Comparison of ENCODE assay signal across 11 cellular contexts in genomic region chr20:9241232-9241692, GRCh38.
A peak's percentile ranks its signal among the peaks of the same experiment; 100 is the strongest.
DNase-seq lines count a peak whose midpoint lies in the region; ATAC-seq, FAIRE-seq and TF ChIP-seq lines count a peak whose summit lies in the region.
"Had no signal": no experiment of that assay in that cellular context is flagged by ENCODE, and none has a peak within 500 bp of the region (broad histone marks: within the 10 kb centered on the region; RNA-seq: fewer than 3 reads in every experiment).

No MANE protein-coding gene starts in this region.

- intact Hi-C loops in naive thymus-derived CD4-positive, alpha-beta T cell (cut with micrococcal nuclease), result no loop called here

- H3K4me3 ChIP-seq in fibroblast of mammary gland (ENCODE audit: control insufficient read depth, low read depth, low read length), result no peak overlapping the region
- H3K4me3 ChIP-seq in small intestine (ENCODE audit: low read depth in 1 of 2, low read length in 2 of 2), result no peak overlapping the region
- no peak overlapping the region for H3K4me3 ChIP-seq in naive thymus-derived CD4-positive, alpha-beta T cell (ENCODE audit: low read length)

- no peaks in the 10 kb centered on the region for H3K27me3 ChIP-seq in small intestine (ENCODE audit: control insufficient read depth in 2 of 2, insufficient read depth in 2 of 2, low read length in 2 of 2)
- no peaks in the 10 kb centered on the region for H3K27me3 ChIP-seq in naive thymus-derived CD4-positive, alpha-beta T cell (ENCODE audit: control insufficient read depth in 2 of 2, insufficient read depth in 2 of 2, low read length in 2 of 2)

- no peak overlapping the region for H3K4me3 Mint-ChIP-seq in naive thymus-derived CD4-positive, alpha-beta T cell

- H3K27me3 Mint-ChIP-seq in naive thymus-derived CD4-positive, alpha-beta T cell, result no peaks in the 10 kb centered on the region

- FAIRE-seq in RCC 7860 (lab: Jason Lieb, UNC) (peak; percentile 92), small intestine (lab: Jason Lieb, UNC) (no peak)
- FAIRE-seq: GM12891, TTC549 had no signal

- POLR2A ChIA-PET in naive thymus-derived CD4-positive, alpha-beta T cell (lab: Charles Lee), result no interaction called here

- H3K27ac Mint-ChIP-seq in naive thymus-derived CD4-positive, alpha-beta T cell, result no peak overlapping the region

- H3K36me3 ChIP-seq in small intestine (ENCODE audit: control insufficient read depth in 2 of 2, insufficient read depth in 2 of 2, low read length in 2 of 2), result no peaks in the 10 kb centered on the region
- no peaks in the 10 kb centered on the region for H3K36me3 ChIP-seq in naive thymus-derived CD4-positive, alpha-beta T cell (ENCODE audit: control insufficient read depth in 2 of 3, insufficient read depth in 3 of 3, low read length in 3 of 3)

- no peaks in the 10 kb centered on the region for H3K4me1 Mint-ChIP-seq in naive thymus-derived CD4-positive, alpha-beta T cell

- peak; percentile 44 for DNase-seq in NCI-H2029 (lab: John Stamatoyannopoulos, UW)
- DNase-seq in NCI-H2029 treated with DMSO at 0.1 percent for 48 hours (lab: John Stamatoyannopoulos, UW), result no peak
- DNase-seq in RCC 7860 (ENCODE audit: low spot score), result peak; percentile 71
- peak; percentile 82 for DNase-seq in fibroblast of mammary gland (ENCODE audit: low read depth)
- peak; percentile 3 for DNase-seq in small intestine
- DNase-seq in naive thymus-derived CD4-positive, alpha-beta T cell, result no peak
- no peak for DNase-seq in DMS 273 treated with DMSO at 0.1 percent for 48 hours (lab: John Stamatoyannopoulos, UW)
- no peak for DNase-seq in G401 (ENCODE audit: low spot score)
- DNase-seq: stimulated activated CD4-positive, alpha-beta T cell treated with anti-CD3 and anti-CD28 coated beads, Interleukin-2, amount 100 ng/mL, for 48 hours had no signal

- CTCF ChIA-PET in naive thymus-derived CD4-positive, alpha-beta T cell (lab: Charles Lee), result no interaction called here

- no peaks in the 10 kb centered on the region for H3K36me3 Mint-ChIP-seq in naive thymus-derived CD4-positive, alpha-beta T cell

- peaks cover 0 to 14% (median 0%) of the 10 kb centered on the region in 11 donors for H3K9me3 Mint-ChIP-seq in naive thymus-derived CD4-positive, alpha-beta T cell

- no peaks in the 10 kb centered on the region for H3K9me3 ChIP-seq in small intestine (ENCODE audit: control insufficient read depth, low read depth)
- no peaks in the 10 kb centered on the region for H3K9me3 ChIP-seq in naive thymus-derived CD4-positive, alpha-beta T cell (ENCODE audit: control insufficient read depth in 2 of 3, low read length in 3 of 3)

- no peak for ATAC-seq in naive thymus-derived CD4-positive, alpha-beta T cell

- H3K4me1 ChIP-seq in small intestine (ENCODE audit: control insufficient read depth in 2 of 2, insufficient read depth in 1 of 2, low read depth in 1 of 2, low read length in 1 of 2), result no peaks in the 10 kb centered on the region
- H3K4me1 ChIP-seq in naive thymus-derived CD4-positive, alpha-beta T cell (ENCODE audit: control insufficient read depth in 2 of 2, insufficient read depth in 2 of 2, low read length in 2 of 2), result no peaks in the 10 kb centered on the region

- no peak for TF ChIP-seq CTCF in fibroblast of mammary gland (conservative IDR thresholded peaks at IDR 0.05; ENCODE audit: control insufficient read depth, insufficient read depth, low read depth, low read length)

- no peak overlapping the region for H3K27ac ChIP-seq in small intestine (ENCODE audit: low read depth in 1 of 2, low read length in 1 of 2)
- H3K27ac ChIP-seq in naive thymus-derived CD4-positive, alpha-beta T cell (ENCODE audit: low read depth, low read length), result no peak overlapping the region

- in situ Hi-C loops in G401 (cut with HindIII; ENCODE audit: low sequenced_read_pairs), result no loop called here

Comparison
In these comparisons a context has a peak if more than half of its experiments do, and no peak if none do; other contexts are left out.
1. DNase-seq: peak in NCI-H2029 (single experiment), RCC 7860 (single experiment), fibroblast of mammary gland (single experiment) and small intestine (single experiment); none in NCI-H2029 treated with DMSO at 0.1 percent for 48 hours (single experiment), naive thymus-derived CD4-positive, alpha-beta T cell (0 of 9), DMS 273 treated with DMSO at 0.1 percent for 48 hours (single experiment) and G401 (single experiment).